1 cellular context compared by ENCODE assay signal in genomic region chr19:52956917-52957316, GRCh38.
TF ChIP-seq lines count a peak whose summit lies in the region.

No MANE protein-coding gene starts in this region.

TF ChIP-seq in HepG2, 621 proteins besides CTCF, POLR2A, EP300 and RAD21:
- TF ChIP-seq NFYC (CRISPR knock-in tag; IDR thresholded peaks at IDR 0.05) (no peak), ZNF747 (CRISPR knock-in tag; IDR thresholded peaks at IDR 0.05; ENCODE audit: borderline replicate concordance) (no peak), ZNF124 (CRISPR knock-in tag; IDR thresholded peaks at IDR 0.05) (peak; percentile 93), BCL3 (CRISPR knock-in tag; IDR thresholded peaks at IDR 0.05) (no peak), ZNF280B (CRISPR knock-in tag; IDR thresholded peaks at IDR 0.05; ENCODE audit: borderline replicate concordance) (no peak), IRX3 (CRISPR knock-in tag; IDR thresholded peaks at IDR 0.05; ENCODE audit: borderline replicate concordance, low read depth) (no peak)
TF ChIP-seq in HepG2: peak in this region for 1.
